Comparison of ENCODE assay signal across 8 cellular contexts in genomic region chr12:47753021-47754001, GRCh38. TPM values are rescaled to one million over a fixed set of nuclear protein-coding genes. Genes with fewer than 3 reads are reported as not detected.
DNase-seq lines count a peak whose midpoint lies in the region; ATAC-seq and TF ChIP-seq lines count a peak whose summit lies in the region.

No MANE protein-coding gene starts in this region.

- H3K4me1 ChIP-seq in RWPE2 (ENCODE audit: insufficient read depth, poor library complexity, severe bottlenecking) (peaks cover 53% of the 10 kb centered on the region), prostate gland (replicated peaks) (peaks cover 28% of the 10 kb centered on the region)

- CTCF ChIA-PET in CD4-positive, alpha-beta T cell (lab: Charles Lee): interaction anchor here (1.2 kb wide), 1 partner anchor 19 kb away, joined by 3 read pairs; no protein-coding TSS in a partner anchor

- no peak overlapping the region for H3K4me3 Mint-ChIP-seq in activated T-cell treated with anti-CD3 and anti-CD28 coated beads, Interleukin-2, amount 50 U/mL, for 24 hours
- H3K4me3 Mint-ChIP-seq in CD4-positive, alpha-beta T cell: no peak overlapping the region

- no peaks in the 10 kb centered on the region for H3K27me3 Mint-ChIP-seq in activated T-cell treated with anti-CD3 and anti-CD28 coated beads, Interleukin-2, amount 50 U/mL, for 24 hours
- no peaks in the 10 kb centered on the region for H3K27me3 Mint-ChIP-seq in CD4-positive, alpha-beta T cell

- POLR2A ChIA-PET in CD4-positive, alpha-beta T cell (lab: Charles Lee): no interaction called here

- no peaks in the 10 kb centered on the region for H3K9me3 Mint-ChIP-seq in activated T-cell treated with anti-CD3 and anti-CD28 coated beads, Interleukin-2, amount 50 U/mL, for 24 hours
- no peaks in the 10 kb centered on the region for H3K9me3 Mint-ChIP-seq in CD4-positive, alpha-beta T cell

- no peaks in the 10 kb centered on the region for H3K9me3 ChIP-seq in RWPE2 (ENCODE audit: severe bottlenecking)
- no peaks in the 10 kb centered on the region for H3K9me3 ChIP-seq in prostate gland
- H3K9me3 ChIP-seq in CD4-positive, alpha-beta T cell (ENCODE audit: control insufficient read depth, low read length): no peaks in the 10 kb centered on the region

- TF ChIP-seq POLR2A in prostate gland (IDR thresholded peaks at IDR 0.05): peak; percentile 28

- H3K27ac Mint-ChIP-seq in activated T-cell treated with anti-CD3 and anti-CD28 coated beads, Interleukin-2, amount 50 U/mL, for 24 hours: no peak overlapping the region
- H3K27ac Mint-ChIP-seq in CD4-positive, alpha-beta T cell: no peak overlapping the region

- H3K27ac ChIP-seq in RWPE2 (ENCODE audit: poor library complexity, severe bottlenecking) (peak overlapping the region; percentile 98), prostate gland (peak overlapping the region; percentile 67 to 71)
- no peak overlapping the region for H3K27ac ChIP-seq in CD4-positive, alpha-beta T cell (ENCODE audit: low read depth, low read length)

- ATAC-seq in RWPE2 (ENCODE audit: low read depth) (peak; percentile 39), Right ventricle myocardium inferior (peak; percentile 93), HG03045 (IDR thresholded peaks at IDR 0.05; ENCODE audit: unreplicated experiment) (no peak)
- no peak for ATAC-seq in CD4-positive, alpha-beta T cell (ENCODE audit: poor library complexity)

- intact Hi-C loops in Right ventricle myocardium inferior (cut with DNase I) (loop anchor here (1.0 kb wide), 1 partner anchor 16 kb away; no protein-coding TSS in a partner anchor), prostate gland (cut with DNase I) (no loop called here)
- intact Hi-C loops in CD4-positive, alpha-beta T cell (cut with DNase I, micrococcal nuclease): no loop called here

- H3K4me3 ChIP-seq in RWPE2 (ENCODE audit: severe bottlenecking) (no peak overlapping the region), prostate gland (no peak overlapping the region)

- TF ChIP-seq CTCF in RWPE2 (IDR thresholded peaks at IDR 0.05; ENCODE audit: poor library complexity, severe bottlenecking) (no peak), prostate gland (IDR thresholded peaks at IDR 0.05) (peak in 2 of 4 experiments; percentile 16 to 25)
- TF ChIP-seq CTCF in CD4-positive, alpha-beta T cell (IDR thresholded peaks at IDR 0.05): no peak

- H3K36me3 Mint-ChIP-seq in activated T-cell treated with anti-CD3 and anti-CD28 coated beads, Interleukin-2, amount 50 U/mL, for 24 hours (ENCODE audit: low read depth): no peaks in the 10 kb centered on the region
- no peaks in the 10 kb centered on the region for H3K36me3 Mint-ChIP-seq in CD4-positive, alpha-beta T cell (ENCODE audit: low read depth)

- no peaks in the 10 kb centered on the region for H3K27me3 ChIP-seq in RWPE2 (ENCODE audit: insufficient read depth, poor library complexity, severe bottlenecking)
- no peaks in the 10 kb centered on the region for H3K27me3 ChIP-seq in prostate gland (replicated peaks; ENCODE audit: insufficient read depth)
- H3K27me3 ChIP-seq in CD4-positive, alpha-beta T cell (ENCODE audit: control insufficient read depth, insufficient read depth, low read length): no peaks in the 10 kb centered on the region

- 32% methylated on average over 11 of the region's 11 CpGs for WGBS in prostate gland

- peak; percentile 85 for DNase-seq in ELF-1 (ENCODE audit: low read depth, low spot score)
- DNase-seq in RWPE2 (ENCODE audit: low spot score): no peak
- DNase-seq in Right ventricle myocardium inferior (ENCODE audit: missing footprints): peak; percentile 93
- peak; percentile 91 for DNase-seq in prostate gland (ENCODE audit: low spot score)
- no peak for DNase-seq in activated T-cell treated with anti-CD3 and anti-CD28 coated beads, Interleukin-2, amount 50 U/mL, for 24 hours
- DNase-seq in CD4-positive, alpha-beta T cell: no peak
- no peak for DNase-seq in NCI-H1105 (lab: John Stamatoyannopoulos, UW)

- peaks cover 33% of the 10 kb centered on the region for H3K4me1 Mint-ChIP-seq in activated T-cell treated with anti-CD3 and anti-CD28 coated beads, Interleukin-2, amount 50 U/mL, for 24 hours (ENCODE audit: low read depth)
- peaks cover 21% of the 10 kb centered on the region for H3K4me1 Mint-ChIP-seq in CD4-positive, alpha-beta T cell (ENCODE audit: low read depth)

- H3K36me3 ChIP-seq in RWPE2 (ENCODE audit: low read depth): peaks cover 17% of the 10 kb centered on the region
- H3K36me3 ChIP-seq in prostate gland: no peaks in the 10 kb centered on the region

RNA-seq across cellular contexts. Expression of gene RAPGEF3, which starts 5.4 kb away (rescaled TPM):
- total RNA-seq in Right ventricle myocardium inferior (37.3 TPM), prostate gland (10 to 100 TPM; 19.1 to 28.5 TPM)
- under 1 TPM; 0.17 to 0.33 TPM for total RNA-seq in CD4-positive, alpha-beta T cell

RNA-seq across cellular contexts. Expression of gene SLC48A1, which starts 19.7 kb away (rescaled TPM):
- 23.2 TPM for total RNA-seq in Right ventricle myocardium inferior
- total RNA-seq in prostate gland: 10 to 100 TPM; 39.0 to 52.5 TPM
- 1 to 10 TPM; 4.5 to 5.8 TPM for total RNA-seq in CD4-positive, alpha-beta T cell

RNA-seq across cellular contexts. Expression of gene ENDOU, which starts 28.0 kb away (rescaled TPM):
- total RNA-seq in Right ventricle myocardium inferior (not detected), prostate gland (1 to 10 TPM in 1 of 2 donors, not detected in 1; 1.0 TPM)
- not detected for total RNA-seq in CD4-positive, alpha-beta T cell

RNA-seq across cellular contexts. Expression of gene RPAP3, which starts 47.5 kb away (rescaled TPM):
- total RNA-seq in Right ventricle myocardium inferior: 24.4 TPM
- total RNA-seq in prostate gland: 10 to 100 TPM; 15.0 to 26.5 TPM
- total RNA-seq in CD4-positive, alpha-beta T cell: 10 to 100 TPM; 24.6 to 26.4 TPM

Comparison
In these comparisons a context has a peak if more than half of its experiments do, and no peak if none do; other contexts are left out.
1. DNase-seq: peak in ELF-1 (single experiment), Right ventricle myocardium inferior (single experiment) and prostate gland (single experiment); none in RWPE2 (single experiment), activated T-cell treated with anti-CD3 and anti-CD28 coated beads, Interleukin-2, amount 50 U/mL, for 24 hours (single experiment), CD4-positive, alpha-beta T cell (0 of 10) and NCI-H1105 (single experiment).
2. ATAC-seq: peak in RWPE2 (single experiment) and Right ventricle myocardium inferior (single experiment); none in CD4-positive, alpha-beta T cell (single experiment) and HG03045 (single experiment).
3. RNA of gene RAPGEF3, which starts 5.4 kb away (total RNA-seq): 37.3 TPM in Right ventricle myocardium inferior (single experiment) and 19.1 to 28.5 TPM in prostate gland; 0.17 to 0.33 TPM in CD4-positive, alpha-beta T cell; every median in the first group is over 10 times any median in the second.